20 cellular contexts compared by ENCODE assay signal in the genomic region with DNA sequence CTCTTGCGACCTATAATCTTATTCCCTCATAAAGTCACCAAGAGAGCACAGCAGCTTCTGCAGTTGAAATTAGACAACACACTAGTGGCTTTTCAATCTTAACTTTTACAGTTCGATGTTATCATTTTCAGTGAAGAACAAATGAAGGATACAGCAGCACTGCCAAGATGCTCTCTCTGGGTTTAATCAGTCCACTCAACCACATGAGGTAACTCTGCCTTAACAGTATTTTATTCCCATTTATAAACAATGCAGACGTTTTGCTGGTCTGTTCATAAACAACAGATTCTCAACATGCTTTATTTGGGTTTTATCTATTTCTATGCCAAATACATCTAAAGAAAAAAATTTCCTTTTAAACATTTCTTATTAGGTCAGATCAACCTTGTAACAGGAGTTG.
"Had no signal": no experiment of that assay in that cellular context is flagged by ENCODE, and none has a peak within 500 bp of the region (broad histone marks: within the 10 kb centered on the region; RNA-seq: fewer than 3 reads in every experiment).

No MANE protein-coding gene starts in this region.

- H3K4me3 ChIP-seq: MG63, SJSA1, SK-N-MC had no signal

- DNase-seq: Karpas-422, KG1, MG63, NCI-H1092, NCI-H1105 treated with DMSO at 0.1 percent for 48 hours, NCI-H1417 treated with DMSO at 0.1 percent for 48 hours, NCI-H146, NCI-H1930, NCI-H2081 treated with DMSO at 0.1 percent for 48 hours, NCI-H2171, NCI-H226, NCI-H510A, NCI-H524 treated with DMSO at 0.1 percent for 48 hours, NCI-H69, NCI-H774, Right ventricle myocardium superior, RPMI8226, SIG-M5 had no signal

- H3K36me3 ChIP-seq: MG63, SJSA1 had no signal

- H3K9me3 ChIP-seq: MG63, SJSA1 had no signal

- H3K27me3 ChIP-seq: MG63, SJSA1 had no signal

- H3K27ac ChIP-seq: SJSA1, SK-N-MC had no signal
